In the genomic region with DNA sequence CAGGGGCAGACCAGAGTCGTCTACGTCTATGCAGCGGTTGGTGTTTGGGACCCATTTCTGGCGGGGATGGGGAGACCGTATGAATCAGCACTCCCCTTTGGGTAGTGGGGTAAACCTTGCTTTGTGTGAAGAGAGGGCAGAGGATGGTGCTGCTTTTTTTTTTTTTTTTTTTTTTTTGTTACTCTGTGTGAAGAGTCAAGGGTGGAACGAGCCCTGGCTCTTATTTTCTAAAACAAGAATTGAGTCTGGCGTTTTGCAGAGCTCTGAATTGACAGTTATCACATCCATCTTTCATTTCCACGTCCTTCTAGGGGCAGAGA, we compare ENCODE assay signal across 8 cellular contexts. TPM values are rescaled to one million over a fixed set of nuclear protein-coding genes. Genes with fewer than 3 reads are reported as not detected.
DNase-seq lines count a peak whose midpoint lies in the region; ATAC-seq and TF ChIP-seq lines count a peak whose summit lies in the region.

No MANE protein-coding gene starts in this region.

- H3K4me1 ChIP-seq in body of pancreas (peaks cover 36% of the 10 kb centered on the region), mesenchymal stem cell (ENCODE audit: control insufficient read depth, insufficient read depth, low read depth, low read length) (peaks cover 3% of the 10 kb centered on the region), uterus (peaks cover 0 to 6% of the 10 kb centered on the region in 2 donors)

- H3K36me3 ChIP-seq in MG63 = no peaks in the 10 kb centered on the region
- H3K36me3 ChIP-seq in body of pancreas (replicated peaks in 1 of 2; ENCODE audit: insufficient read depth in 1 of 2, low read depth in 2 of 2) = no peaks in the 10 kb centered on the region
- no peaks in the 10 kb centered on the region for H3K36me3 ChIP-seq in mesenchymal stem cell (ENCODE audit: control insufficient read depth in 1 of 2, insufficient read depth in 2 of 2, low read depth in 1 of 2, low read length in 2 of 2)
- H3K36me3 ChIP-seq in uterus = no peaks in the 10 kb centered on the region

- H3K18ac ChIP-seq in mesenchymal stem cell (ENCODE audit: low read depth in 1 of 2, low read length in 2 of 2) = peak overlapping the region; percentile 98 to 99

- H2BK5ac ChIP-seq in mesenchymal stem cell (ENCODE audit: low read depth, low read length, poor library complexity, severe bottlenecking) = peak overlapping the region; percentile 8

- H3K27ac Mint-ChIP-seq in CD14-positive monocyte = peak overlapping the region; percentile 89 to 98 (median 94)

- intact Hi-C loops in CD14-positive monocyte (cut with micrococcal nuclease) = loop anchor here (5.0 kb wide), 1 partner anchor 75 kb away; the partner anchor contains the start of gene TEC (in 2 of the 2)
- intact Hi-C loops in body of pancreas (cut with DNase I) = no loop called here
- intact Hi-C loops in uterus (cut with DNase I; ENCODE audit: low total_unique reads) = no loop called here

- H2AK5ac ChIP-seq in mesenchymal stem cell (ENCODE audit: low read length, severe bottlenecking) = peak overlapping the region; percentile 48

- peak overlapping the region; percentile 72 for H3K4me3 ChIP-seq in MG63
- peak overlapping the region in 1 of 2 donors; percentile 89 for H3K4me3 ChIP-seq in body of pancreas
- peak overlapping the region; percentile 86 to 89 for H3K4me3 ChIP-seq in mesenchymal stem cell (ENCODE audit: insufficient read depth in 1 of 2, low read depth in 1 of 2, low read length in 2 of 2)
- peak overlapping the region; percentile 75 to 94 for H3K4me3 ChIP-seq in uterus

- 0 to 2% methylated on average over 8 of the region's 8 CpGs for WGBS in body of pancreas, 2 donors
- WGBS in mesenchymal stem cell = 0% methylated on average over 5 of the region's 8 CpGs

- no peak for TF ChIP-seq CTCF in CD14-positive monocyte (IDR thresholded peaks at IDR 0.05)
- TF ChIP-seq CTCF in body of pancreas (IDR thresholded peaks at IDR 0.05) = no peak
- TF ChIP-seq CTCF in uterus (IDR thresholded peaks at IDR 0.05) = no peak

- peak overlapping the region; percentile 42 to 84 for H2BK12ac ChIP-seq in mesenchymal stem cell (ENCODE audit: low read length in 2 of 2)

- H4K91ac ChIP-seq in mesenchymal stem cell (ENCODE audit: low read length) = peak overlapping the region; percentile 57

- peak overlapping the region in 1 of 2 experiments; percentile 82 for H3K4ac ChIP-seq in mesenchymal stem cell (ENCODE audit: low read depth in 1 of 2, low read length in 2 of 2)

- no peak overlapping the region for H3K23ac ChIP-seq in mesenchymal stem cell (ENCODE audit: low read length in 2 of 2)

- H3K4me3 Mint-ChIP-seq in CD14-positive monocyte = peak overlapping the region; percentile 96 to 97

- no peak for ATAC-seq in body of pancreas

- H3K79me1 ChIP-seq in mesenchymal stem cell (replicated peaks; ENCODE audit: low read length, poor library complexity, severe bottlenecking) = peaks cover 7% of the 10 kb centered on the region

- peaks cover 52% of the 10 kb centered on the region for H3K4me1 Mint-ChIP-seq in CD14-positive monocyte

- H3K9me3 ChIP-seq in MG63 = no peaks in the 10 kb centered on the region
- no peaks in the 10 kb centered on the region for H3K9me3 ChIP-seq in body of pancreas
- no peaks in the 10 kb centered on the region for H3K9me3 ChIP-seq in mesenchymal stem cell (ENCODE audit: control insufficient read depth, low read length)
- no peaks in the 10 kb centered on the region for H3K9me3 ChIP-seq in uterus

- peak overlapping the region; percentile 95 to 100 for H3K14ac ChIP-seq in mesenchymal stem cell (ENCODE audit: low read length in 2 of 2)

- H3K36me3 Mint-ChIP-seq in CD14-positive monocyte = peaks cover 2 to 5% of the 10 kb centered on the region in 2 donors

- TF ChIP-seq POLR2A in body of pancreas (IDR thresholded peaks at IDR 0.05) (no peak), uterus (IDR thresholded peaks at IDR 0.05) (no peak)

- H4K8ac ChIP-seq in mesenchymal stem cell (ENCODE audit: low read length) = no peak overlapping the region

- no peak overlapping the region for H2BK120ac ChIP-seq in mesenchymal stem cell (ENCODE audit: low read depth, low read length)

- H3K27ac ChIP-seq in body of pancreas (peak overlapping the region in 3 of 4 donors; percentile 87 to 99 (median 97)), mesenchymal stem cell (ENCODE audit: low read length, poor library complexity, severe bottlenecking) (peak overlapping the region; percentile 57), uterus (peak overlapping the region; percentile 97 to 99)

- H3K4me2 ChIP-seq in mesenchymal stem cell (ENCODE audit: low read length, poor library complexity, severe bottlenecking) = peak overlapping the region; percentile 89

- H3K9ac ChIP-seq in mesenchymal stem cell (ENCODE audit: low read length) = peak overlapping the region; percentile 91

- H2AFZ ChIP-seq in mesenchymal stem cell (ENCODE audit: low read depth, low read length) = no peak overlapping the region

- H2BK15ac ChIP-seq in mesenchymal stem cell (ENCODE audit: low read depth, poor library complexity, severe bottlenecking) = peak overlapping the region; percentile 77

- no peaks in the 10 kb centered on the region for H3K27me3 ChIP-seq in MG63
- no peaks in the 10 kb centered on the region for H3K27me3 ChIP-seq in body of pancreas
- H3K27me3 ChIP-seq in mesenchymal stem cell (ENCODE audit: control insufficient read depth in 1 of 2, insufficient read depth in 1 of 2, low read length in 2 of 2) = no peaks in the 10 kb centered on the region
- no peaks in the 10 kb centered on the region for H3K27me3 ChIP-seq in uterus

- no peaks in the 10 kb centered on the region for H3K9me3 Mint-ChIP-seq in CD14-positive monocyte

- H3K27me3 Mint-ChIP-seq in CD14-positive monocyte (ENCODE audit: low read depth in 3 of 3) = peaks cover 0 to 1% (median 0%) of the 10 kb centered on the region in 3 donors

- DNase-seq in CD14-positive monocyte (ENCODE audit: low spot score) (no peak), MG63 (no peak), body of pancreas (no peak), mesenchymal stem cell (peak; percentile 25), uterus (no peak), kidney tubule cell (ENCODE audit: low spot score) (no peak), cerebellar cortex (ENCODE audit: low spot score) (no peak), DMS79 treated with DMSO at 0.1 percent for 48 hours (lab: John Stamatoyannopoulos, UW) (no peak)

RNA-seq across cellular contexts. Expression of gene SLAIN2, which starts 1.2 kb away (rescaled TPM):
- 10 to 100 TPM; 13.9 to 17.6 TPM for polyA plus RNA-seq in CD14-positive monocyte
- 14.5 and 18.2 TPM in 2 replicates for total RNA-seq in MG63 (2014; rRNA removed; shearing (Covaris generic); ENCODE audit: low replicate concordance)
- total RNA-seq in body of pancreas (10 to 100 TPM; 13.2 to 17.1 TPM), uterus (100 to 1,000 TPM in 1 of 4 donors, 10 to 100 TPM in 3; 20.0 to 120 (median 62.0) TPM)
- 121 TPM for polyA plus RNA-seq in mesenchymal stem cell (2013, experiment 1 of 2)
- 120 TPM for polyA plus RNA-seq in mesenchymal stem cell (2013, experiment 2 of 2)

Comparison
In these comparisons a context has a peak if more than half of its experiments do, and no peak if none do; other contexts are left out.
1. intact Hi-C loops: an anchor here in CD14-positive monocyte (5.0 kb wide); none called in body of pancreas and uterus.